In genomic region chr11:11113676-11114075, GRCh38 we compare ENCODE assay signal across 18 cellular contexts.
DNase-seq lines count a peak whose midpoint lies in the region; ATAC-seq and TF ChIP-seq lines count a peak whose summit lies in the region.
"Had no signal": no experiment of that assay in that cellular context is flagged by ENCODE, and none has a peak within 500 bp of the region (broad histone marks: within the 10 kb centered on the region; RNA-seq: fewer than 3 reads in every experiment).

No MANE protein-coding gene starts in this region.

- H3K4me3 ChIP-seq in GM12865 (ENCODE audit: low read depth, low read length), result no peak overlapping the region

- H3K4me3 Mint-ChIP-seq in stimulated activated memory B cell treated with anti-CD40 and anti-IgM and Interleukin-4, amounts not matched to agents 10 μg/mL and 1 μg/mL and 100 μg/mL, for 72 hours, result no peak overlapping the region
- H3K4me3 Mint-ChIP-seq: CD4-positive, alpha-beta memory T cell; HFFc6 had no signal

- no peak overlapping the region for H3K27ac Mint-ChIP-seq in stimulated activated memory B cell treated with anti-CD40 and anti-IgM and Interleukin-4, amounts not matched to agents 10 μg/mL and 1 μg/mL and 100 μg/mL, for 72 hours
- H3K27ac Mint-ChIP-seq: CD4-positive, alpha-beta memory T cell; HFFc6 had no signal

- H3K9me3 Mint-ChIP-seq in stimulated activated memory B cell treated with anti-CD40 and anti-IgM and Interleukin-4, amounts not matched to agents 10 μg/mL and 1 μg/mL and 100 μg/mL, for 72 hours, result peaks cover 11% of the 10 kb centered on the region

- peak; percentile 39 for DNase-seq in CD1c-positive myeloid dendritic cell (ENCODE audit: extremely low spot score)
- peak; percentile 22 for DNase-seq in GM12865 (ENCODE audit: low read depth)
- DNase-seq in MV-4-11 (lab: John Stamatoyannopoulos, UW), result peak; percentile 89
- no peak for DNase-seq in DMS153 treated with DMSO at 0.1 percent for 48 hours (lab: John Stamatoyannopoulos, UW; ENCODE audit: unreplicated experiment)
- DNase-seq: ACHN; BE2C; C1 segment of cervical spinal cord; CD4-positive, alpha-beta memory T cell; DMS153; DMS79 treated with DMSO at 0.1 percent for 48 hours; GF-D8; GOT3; H7; HFFc6 had no signal

- peaks cover 5% of the 10 kb centered on the region for H3K4me1 Mint-ChIP-seq in stimulated activated memory B cell treated with anti-CD40 and anti-IgM and Interleukin-4, amounts not matched to agents 10 μg/mL and 1 μg/mL and 100 μg/mL, for 72 hours
- H3K4me1 Mint-ChIP-seq: CD4-positive, alpha-beta memory T cell had no signal

- ATAC-seq in stimulated activated memory B cell treated with anti-CD40 and anti-IgM and Interleukin-4, amounts not matched to agents 10 μg/mL and 1 μg/mL and 100 μg/mL, for 72 hours, result peak; percentile 64
- ATAC-seq in GM19023 (IDR thresholded peaks at IDR 0.05; ENCODE audit: unreplicated experiment) (no peak), GM18517 (IDR thresholded peaks at IDR 0.05; ENCODE audit: unreplicated experiment) (no peak)
- ATAC-seq: HCT116 had no signal

- H3K27me3 Mint-ChIP-seq in stimulated activated memory B cell treated with anti-CD40 and anti-IgM and Interleukin-4, amounts not matched to agents 10 μg/mL and 1 μg/mL and 100 μg/mL, for 72 hours, result no peaks in the 10 kb centered on the region
- H3K27me3 Mint-ChIP-seq: CD4-positive, alpha-beta memory T cell had no signal

- TF ChIP-seq CTCF in GM12865 (IDR thresholded peaks at IDR 0.05; ENCODE audit: insufficient read depth, low read depth, low read length, missing control alignments), result no peak

- no peaks in the 10 kb centered on the region for H3K36me3 Mint-ChIP-seq in stimulated activated memory B cell treated with anti-CD40 and anti-IgM and Interleukin-4, amounts not matched to agents 10 μg/mL and 1 μg/mL and 100 μg/mL, for 72 hours
